In the genomic region with DNA sequence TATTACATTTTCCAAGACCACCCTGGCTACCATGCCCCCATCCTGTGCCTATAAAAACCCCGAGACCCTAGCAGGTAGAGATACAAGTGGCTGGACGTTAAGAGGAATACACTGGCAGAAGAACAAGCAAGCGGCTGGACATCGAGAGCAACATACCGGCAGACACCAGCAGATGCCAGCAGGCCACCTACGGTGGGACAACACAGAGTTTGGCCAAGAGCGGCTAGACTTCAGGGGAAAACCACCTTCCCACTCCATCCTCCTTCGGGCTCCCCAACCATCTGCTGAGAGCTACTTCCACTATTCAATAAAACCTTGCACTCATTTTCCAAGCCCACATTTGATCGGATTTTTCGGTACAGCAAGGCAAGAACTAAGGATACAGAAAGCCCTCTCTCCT, we compare ENCODE assay signal across 19 cellular contexts.
"Had no signal": no experiment of that assay in that cellular context is flagged by ENCODE, and none has a peak within 500 bp of the region (broad histone marks: within the 10 kb centered on the region; RNA-seq: fewer than 3 reads in every experiment).

No MANE protein-coding gene starts in this region.

- H3K27me3 Mint-ChIP-seq: dendritic cell treated with granulocyte-macrophage colony-stimulating factor and Interleukin-4, amounts not matched to agents 40 ng/mL and 50 ng/mL, for 4 days; effector memory CD8-positive, alpha-beta T cell; naive thymus-derived CD8-positive, alpha-beta T cell; progenitor cell of endocrine pancreas had no signal

- H3K4me3 ChIP-seq: esophagus muscularis mucosa, gastrocnemius medialis, heart right ventricle, mucosa of descending colon, pancreas, upper lobe of right lung, vagina had no signal

- H3K27ac Mint-ChIP-seq: dendritic cell treated with granulocyte-macrophage colony-stimulating factor and Interleukin-4, amounts not matched to agents 40 ng/mL and 50 ng/mL, for 4 days; naive thymus-derived CD8-positive, alpha-beta T cell; progenitor cell of endocrine pancreas had no signal

- H3K4me3 Mint-ChIP-seq: dendritic cell treated with granulocyte-macrophage colony-stimulating factor and Interleukin-4, amounts not matched to agents 40 ng/mL and 50 ng/mL, for 4 days; effector memory CD8-positive, alpha-beta T cell; naive thymus-derived CD8-positive, alpha-beta T cell; neural crest cell had no signal

- H3K4me1 ChIP-seq: esophagus muscularis mucosa, upper lobe of right lung, vagina had no signal

- H3K9me3 ChIP-seq: esophagus muscularis mucosa, gastrocnemius medialis, heart right ventricle, mucosa of descending colon, pancreas, upper lobe of right lung, vagina had no signal

- H3K4me1 Mint-ChIP-seq: neural crest cell had no signal

- DNase-seq: effector memory CD8-positive, alpha-beta T cell; gastrocnemius medialis; heart right ventricle; hypothalamus; mucosa of descending colon; naive thymus-derived CD8-positive, alpha-beta T cell; nucleus accumbens; pancreas; right cardiac atrium; small intestine; stimulated activated CD4-positive, alpha-beta T cell treated with anti-CD3 and anti-CD28 coated beads, Interleukin-2, amount 100 ng/mL, for 48 hours; stimulated activated naive CD4-positive, alpha-beta T cell treated with Interleukin-2 at 50 U/mL for 16 hours; upper lobe of right lung had no signal

- H3K27me3 ChIP-seq: esophagus muscularis mucosa, gastrocnemius medialis, heart right ventricle, pancreas, upper lobe of right lung, vagina had no signal

- ATAC-seq: effector memory CD8-positive, alpha-beta T cell; gastrocnemius medialis; heart right ventricle; mucosa of descending colon; naive thymus-derived CD8-positive, alpha-beta T cell; pancreas; right cardiac atrium; upper lobe of right lung had no signal

- H3K27ac ChIP-seq: epithelial cell of prostate, esophagus muscularis mucosa, gastrocnemius medialis, heart right ventricle, pancreas, upper lobe of right lung, vagina had no signal

- H3K9me3 Mint-ChIP-seq: dendritic cell treated with granulocyte-macrophage colony-stimulating factor and Interleukin-4, amounts not matched to agents 40 ng/mL and 50 ng/mL, for 4 days; effector memory CD8-positive, alpha-beta T cell; naive thymus-derived CD8-positive, alpha-beta T cell; neural crest cell had no signal

- H3K36me3 ChIP-seq: pancreas had no signal
